Comparison of ENCODE assay signal across 13 cellular contexts in the genomic region with DNA sequence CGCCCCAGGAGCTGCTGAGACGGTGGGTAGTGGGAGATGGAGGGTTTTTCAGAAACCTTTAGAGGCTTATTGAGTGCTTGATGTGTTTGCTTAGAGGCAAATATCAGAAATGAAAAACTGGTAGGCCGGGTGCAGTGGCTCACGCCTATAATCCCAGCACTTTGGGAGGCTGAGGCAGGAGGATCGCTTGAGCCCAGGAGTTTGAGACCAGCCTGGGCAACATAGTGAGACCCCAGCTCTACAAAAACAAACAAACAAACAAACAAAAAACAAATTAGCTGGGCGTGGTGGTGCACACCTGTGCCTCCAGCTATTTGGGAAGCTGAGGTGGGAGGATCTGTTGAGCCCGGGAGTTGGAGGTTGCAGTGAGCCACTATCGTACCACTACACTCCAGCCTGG. TPM values are rescaled to one million over a fixed set of nuclear protein-coding genes. Genes with fewer than 3 reads are reported as not detected.
"Had no signal": no experiment of that assay in that cellular context is flagged by ENCODE, and none has a peak within 500 bp of the region (broad histone marks: within the 10 kb centered on the region; RNA-seq: fewer than 3 reads in every experiment).

No MANE protein-coding gene starts in this region.

RNA-seq across cellular contexts. Expression of a gene that starts 5.2 kb away (rescaled TPM):
- total RNA-seq: stomach, subcutaneous adipose tissue, suprapubic skin, temporal lobe, thoracic aorta, thyroid gland, tibial nerve, transverse colon, upper lobe of right lung, ureter, urinary bladder, uterus, vagina had no signal
- polyA plus RNA-seq: stomach, urinary bladder had no signal
